ENCODE assay signal across 1 cellular context in genomic region chr1:61120998-61121397, GRCh38.
TF ChIP-seq lines count a peak whose summit lies in the region.

No MANE protein-coding gene starts in this region.

TF ChIP-seq in HepG2, 621 proteins besides CTCF, POLR2A, EP300 and RAD21 (continued from another document and continues in another):
- TF ChIP-seq THRA (CRISPR knock-in tag; IDR thresholded peaks at IDR 0.05; ENCODE audit: borderline replicate concordance) (peak; percentile 89; the same call in 1 of the 2 replicates), LRRFIP1 (CRISPR knock-in tag; conservative IDR thresholded peaks at IDR 0.05) (no peak), ARID5B (CRISPR knock-in tag; IDR thresholded peaks at IDR 0.05) (peak; percentile 91), FOXP4 (CRISPR knock-in tag; IDR thresholded peaks at IDR 0.05) (peak; percentile 78), MED1 (CRISPR knock-in tag; IDR thresholded peaks at IDR 0.05) (peak; percentile 63), MAF1 (CRISPR knock-in tag; IDR thresholded peaks at IDR 0.05; ENCODE audit: borderline replicate concordance) (no peak), ZSCAN21 (CRISPR knock-in tag; IDR thresholded peaks at IDR 0.05; ENCODE audit: borderline replicate concordance) (no peak), SIN3B (IDR thresholded peaks at IDR 0.05; ENCODE audit: low read length) (no peak), ATF4 (CRISPR knock-in tag; IDR thresholded peaks at IDR 0.05) (peak; percentile 81 to 98), SNAPC4 (CRISPR knock-in tag; IDR thresholded peaks at IDR 0.05) (no peak), SOX5 (CRISPR knock-in tag; IDR thresholded peaks at IDR 0.05; ENCODE audit: borderline replicate concordance) (peak; percentile 79), DR1 (CRISPR knock-in tag; IDR thresholded peaks at IDR 0.05) (no peak), ZFP91 (CRISPR knock-in tag; IDR thresholded peaks at IDR 0.05; ENCODE audit: borderline replicate concordance) (no peak), KMT2B (CRISPR knock-in tag; IDR thresholded peaks at IDR 0.05) (peak; percentile 37; the same call in 1 of the 2 replicates), TARDBP (CRISPR knock-in tag; IDR thresholded peaks at IDR 0.05) (peak; percentile 41; the same call in 1 of the 2 replicates), ZNF281 (CRISPR knock-in tag; IDR thresholded peaks at IDR 0.05; ENCODE audit: borderline replicate concordance) (no peak; the same call in 1 of the 2 replicates), PPARG (CRISPR knock-in tag; conservative IDR thresholded peaks at IDR 0.05) (peak; percentile 60; the same call in 1 of the 2 replicates), TEAD3 (CRISPR knock-in tag; optimal IDR thresholded peaks at IDR 0.05; ENCODE audit: borderline replicate concordance) (peak; percentile 28), ATF2 (CRISPR knock-in tag; IDR thresholded peaks at IDR 0.05) (peak; percentile 59; the same call in 1 of the 2 replicates), TCF7 (IDR thresholded peaks at IDR 0.05; ENCODE audit: low read depth) (peak; percentile 54; the same call in 1 of the 2 replicates), ATF1 (CRISPR knock-in tag; IDR thresholded peaks at IDR 0.05) (0 out of 2 replicates have a peak, but pooled peaks have one; percentile 31), ZNF547 (CRISPR knock-in tag; IDR thresholded peaks at IDR 0.05) (no peak), ZNF75D (CRISPR knock-in tag; IDR thresholded peaks at IDR 0.05; ENCODE audit: borderline replicate concordance) (no peak), CEBPB (IDR thresholded peaks at IDR 0.05; ENCODE audit: borderline replicate concordance, low read depth, low read length) (peak; percentile 98), RXRB (CRISPR knock-in tag; IDR thresholded peaks at IDR 0.05; ENCODE audit: borderline replicate concordance) (peak; percentile 75)
